4 cellular contexts compared by ENCODE assay signal in genomic region chr17:40772101-40772500, GRCh38. TPM values are rescaled to one million over a fixed set of nuclear protein-coding genes. Genes with fewer than 3 reads are reported as not detected.
"Had no signal": no experiment of that assay in that cellular context is flagged by ENCODE, and none has a peak within 500 bp of the region (broad histone marks: within the 10 kb centered on the region; RNA-seq: fewer than 3 reads in every experiment).

KRT26 (minus strand) TSS chr17:40772201; CDS start chr17:40772113, 88 bp downstream.

- DNase-seq: GDM1, GF-D8 had no signal

- ATAC-seq: GM12878 had no signal

- H3K4me3 ChIP-seq: GM12878 had no signal

RNA-seq across cellular contexts. Expression of gene KRT26, which starts in this region (rescaled TPM):
- total RNA-seq: G401, GM12878 had no signal
- polyA plus RNA-seq: GM12878 had no signal
